In the genomic region with DNA sequence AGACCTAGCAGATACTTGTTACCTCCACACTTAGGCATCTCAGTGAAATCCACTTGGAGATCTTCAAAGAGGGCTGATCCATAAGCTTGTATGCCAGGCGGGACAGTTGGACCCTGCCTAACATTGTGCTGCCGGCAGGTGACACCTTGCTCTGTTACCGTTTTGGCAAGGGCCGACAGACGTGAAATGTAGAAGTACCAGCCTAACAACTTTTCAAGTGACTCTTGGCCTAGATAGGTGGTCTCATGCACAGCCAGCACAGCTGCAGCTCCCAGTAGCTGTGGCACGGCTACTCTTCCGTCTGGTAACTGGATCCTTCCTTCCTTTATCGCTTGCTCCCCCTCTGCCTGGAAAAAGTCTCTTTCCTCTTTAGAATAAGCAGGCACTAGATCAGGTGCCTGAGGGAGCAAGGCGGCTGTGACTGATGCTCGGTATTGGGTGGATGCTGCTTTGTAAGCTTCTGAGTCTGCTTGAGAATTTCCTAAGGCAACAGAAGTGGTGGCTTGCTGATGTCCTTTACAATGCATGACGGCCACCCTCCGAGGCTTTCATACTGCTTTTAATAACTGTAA, we compare ENCODE assay signal across 25 cellular contexts.
"Had no signal": no experiment of that assay in that cellular context is flagged by ENCODE, and none has a peak within 500 bp of the region (broad histone marks: within the 10 kb centered on the region; RNA-seq: fewer than 3 reads in every experiment).

No MANE protein-coding gene starts in this region.

- H3K4me3 Mint-ChIP-seq: activated B cell treated with CpG ODN at 0.5 μM for 24 hours; activated CD4-positive, alpha-beta T cell treated with anti-CD3 and anti-CD28 coated beads, Interleukin-2, amount 10 ng/mL, durations not matched to agents 24 days and 14 days; activated naive CD8-positive, alpha-beta T cell treated with anti-CD3 and anti-CD28 coated beads, Interleukin-2, amount 50 U/mL, for 24 hours; activated T-cell treated with anti-CD3 and anti-CD28 coated beads, Interleukin-2, amount 50 U/mL, for 4 hours; T-helper 17 cell had no signal

- H3K27ac Mint-ChIP-seq: activated B cell treated with CpG ODN at 0.5 μM for 24 hours; activated CD4-positive, alpha-beta T cell treated with anti-CD3 and anti-CD28 coated beads, Interleukin-2, amount 10 ng/mL, durations not matched to agents 24 days and 14 days; activated naive CD4-positive, alpha-beta T cell treated with anti-CD3 and anti-CD28 coated beads, Interleukin-2, amount 50 U/mL, for 72 hours; activated naive CD8-positive, alpha-beta T cell treated with anti-CD3 and anti-CD28 coated beads, Interleukin-2, amount 50 U/mL, for 24 hours; T-helper 17 cell had no signal

- H3K27me3 Mint-ChIP-seq: activated B cell treated with CpG ODN at 0.5 μM for 24 hours; activated CD4-positive, alpha-beta T cell treated with anti-CD3 and anti-CD28 coated beads, Interleukin-2, amount 10 ng/mL, durations not matched to agents 24 days and 14 days; activated naive CD8-positive, alpha-beta T cell treated with anti-CD3 and anti-CD28 coated beads, Interleukin-2, amount 50 U/mL, for 24 hours; T-helper 17 cell had no signal

- DNase-seq: activated B cell treated with CpG ODN at 0.5 μM for 24 hours; activated CD4-positive, alpha-beta T cell treated with anti-CD3 and anti-CD28 coated beads for 1 hour; activated CD4-positive, alpha-beta T cell treated with anti-CD3 and anti-CD28 coated beads, Interleukin-2, amount 10 ng/mL, durations not matched to agents 24 days and 14 days; activated CD4-positive, alpha-beta T cell treated with anti-CD3 and anti-CD28 coated beads, Interleukin-2, amount 50 U/mL, for 48 hours; activated CD8-positive, alpha-beta memory T cell treated with anti-CD3 and anti-CD28 coated beads for 24 hours; activated effector memory CD4-positive, alpha-beta T cell treated with anti-CD3 and anti-CD28 coated beads, Interleukin-2, amount 50 U/mL, for 16 hours; activated naive CD4-positive, alpha-beta T cell treated with Interleukin-2 at 50 U/mL for 16 hours; activated naive CD8-positive, alpha-beta T cell treated with anti-CD3 and anti-CD28 coated beads, Interleukin-2, amount 50 U/mL, for 24 hours; activated T-cell treated with anti-CD3 and anti-CD28 coated beads, Interleukin-2, amount 50 U/mL, for 4 hours; amniotic stem cell; body of pancreas; central memory CD4-positive, alpha-beta T cell; Karpas-422; NCI-H1105 treated with DMSO at 0.1 percent for 48 hours; NCI-H146; NCI-H187 treated with DMSO at 0.1 percent for 48 hours; NCI-H2227 treated with DMSO at 0.1 percent for 48 hours; NCI-H446 treated with DMSO at 0.1 percent for 48 hours; NCI-H526 treated with DMSO at 0.1 percent for 48 hours; NCI-H82; SHP77 treated with DMSO at 0.1 percent for 48 hours; T-helper 17 cell; T-helper 9 cell had no signal

- H3K4me1 Mint-ChIP-seq: activated CD4-positive, alpha-beta T cell treated with anti-CD3 and anti-CD28 coated beads, Interleukin-2, amount 10 ng/mL, durations not matched to agents 24 days and 14 days; activated naive CD8-positive, alpha-beta T cell treated with anti-CD3 and anti-CD28 coated beads, Interleukin-2, amount 50 U/mL, for 24 hours; T-helper 17 cell had no signal

- ATAC-seq: activated naive CD4-positive, alpha-beta T cell treated with anti-CD3 and anti-CD28 coated beads, Interleukin-2, amount 50 U/mL, for 72 hours; activated naive CD8-positive, alpha-beta T cell treated with anti-CD3 and anti-CD28 coated beads, Interleukin-2, amount 50 U/mL, for 24 hours; activated T-cell treated with anti-CD3 and anti-CD28 coated beads, Interleukin-2, amount 50 U/mL, for 4 hours; body of pancreas; K562; T-helper 17 cell had no signal
